Comparison of ENCODE assay signal across 17 cellular contexts in genomic region chr11:34641456-34641855, GRCh38. TPM values are rescaled to one million over a fixed set of nuclear protein-coding genes. Genes with fewer than 3 reads are reported as not detected.
DNase-seq lines count a peak whose midpoint lies in the region; ATAC-seq and TF ChIP-seq lines count a peak whose summit lies in the region.
"Had no signal": no experiment of that assay in that cellular context is flagged by ENCODE, and none has a peak within 500 bp of the region (broad histone marks: within the 10 kb centered on the region; RNA-seq: fewer than 3 reads in every experiment).

No MANE protein-coding gene starts in this region.

- H3K4me1 ChIP-seq in duodenal mucosa (ENCODE audit: control insufficient read depth in 1 of 2, insufficient read depth in 2 of 2, low read length in 2 of 2) (peaks cover 58 to 66% of the 10 kb centered on the region in 2 donors), mucosa of descending colon (ENCODE audit: low read depth) (peaks cover 20% of the 10 kb centered on the region), upper lobe of right lung (peaks cover 8% of the 10 kb centered on the region)
- H3K4me1 ChIP-seq: BLaER1 treated with 17β-estradiol and CSF1 and Interleukin-3, amounts not matched to agents 10 nM and 100 nM had no signal

- TF ChIP-seq CTCF in mucosa of descending colon (IDR thresholded peaks at IDR 0.05) (no peak), upper lobe of right lung (IDR thresholded peaks at IDR 0.05) (no peak), GM10248 (IDR thresholded peaks at IDR 0.05; ENCODE audit: control extremely low read depth, extremely low read depth, low read depth, missing control alignments) (no peak)

- H3K36me3 ChIP-seq in duodenal mucosa (ENCODE audit: control insufficient read depth in 1 of 2, insufficient read depth in 2 of 2, low read length in 2 of 2), result peaks cover 0 to 21% of the 10 kb centered on the region in 2 donors
- no peaks in the 10 kb centered on the region for H3K36me3 ChIP-seq in mucosa of descending colon (ENCODE audit: low read depth)
- no peaks in the 10 kb centered on the region for H3K36me3 ChIP-seq in upper lobe of right lung
- H3K36me3 ChIP-seq: BLaER1 treated with 17β-estradiol and CSF1 and Interleukin-3, amounts not matched to agents 10 nM and 100 nM had no signal

- H3K9ac ChIP-seq in duodenal mucosa (ENCODE audit: low read depth in 1 of 2, low read length in 2 of 2), result peak overlapping the region; percentile 41 to 52
- H3K9ac ChIP-seq: BLaER1 treated with 17β-estradiol and CSF1 and Interleukin-3, amounts not matched to agents 10 nM and 100 nM had no signal

- intact Hi-C loops in mucosa of descending colon (cut with DNase I, micrococcal nuclease) (loop anchor here in 1 of 2 donors (10.0 kb wide), 1 partner anchor 57 kb away; no protein-coding TSS in a partner anchor), upper lobe of right lung (cut with DNase I) (no loop called here)

- H3K27me3 ChIP-seq in duodenal mucosa (ENCODE audit: control insufficient read depth in 1 of 2, insufficient read depth in 2 of 2, low read length in 2 of 2) (no peaks in the 10 kb centered on the region), upper lobe of right lung (no peaks in the 10 kb centered on the region)
- H3K27me3 ChIP-seq: BLaER1 treated with 17β-estradiol and CSF1 and Interleukin-3, amounts not matched to agents 10 nM and 100 nM had no signal

- H3K4me3 ChIP-seq in duodenal mucosa (ENCODE audit: low read depth in 1 of 2, low read length in 2 of 2) (peak overlapping the region in 1 of 2 donors; percentile 34), mucosa of descending colon (no peak overlapping the region), upper lobe of right lung (no peak overlapping the region)
- H3K4me3 ChIP-seq: BLaER1 treated with 17β-estradiol and CSF1 and Interleukin-3, amounts not matched to agents 10 nM and 100 nM had no signal

- peak overlapping the region; percentile 77 for H3K27ac ChIP-seq in duodenal mucosa (ENCODE audit: low read depth, low read length)
- H3K27ac ChIP-seq in upper lobe of right lung, result peak overlapping the region; percentile 70
- H3K27ac ChIP-seq: BLaER1 treated with 17β-estradiol and CSF1 and Interleukin-3, amounts not matched to agents 10 nM and 100 nM had no signal

- POLR2A ChIA-PET in GM10248 (lab: Yijun Ruan, JAX), result no interaction called here

- CTCF ChIA-PET in GM10248 (lab: Yijun Ruan, JAX), result interaction anchor here (1.4 to 2.2 kb wide), 4 partner anchors 8 to 35 kb away, joined by 4 to 10 read pairs (median 4); no protein-coding TSS in a partner anchor

- H3K9me3 ChIP-seq in duodenal mucosa (ENCODE audit: control insufficient read depth in 1 of 2, low read length in 2 of 2) (no peaks in the 10 kb centered on the region), mucosa of descending colon (no peaks in the 10 kb centered on the region), upper lobe of right lung (no peaks in the 10 kb centered on the region)
- H3K9me3 ChIP-seq: BLaER1 treated with 17β-estradiol and CSF1 and Interleukin-3, amounts not matched to agents 10 nM and 100 nM had no signal

- DNase-seq in NOMO-1 treated with DMSO at 0.1 percent for 48 hours (lab: John Stamatoyannopoulos, UW; ENCODE audit: unreplicated experiment), result peak; percentile 19
- peak in 1 of 3 donors; percentile 72 for DNase-seq in mucosa of descending colon
- no peak for DNase-seq in upper lobe of right lung
- DNase-seq in COLO668 (lab: John Stamatoyannopoulos, UW; ENCODE audit: unreplicated experiment), result no peak
- DNase-seq in GM10248 (ENCODE audit: extremely low spot score), result no peak
- no peak for DNase-seq in D341Med (ENCODE audit: low spot score)
- DNase-seq: amygdala; cerebellar nuclear complex; HFFc6; NK-92 treated with Interleukin-12 subunit alpha and Interleukin-12 subunit beta, amount 100 ng/mL, for 24 hours; right cardiac atrium; stimulated activated CD4-positive, alpha-beta T cell treated with anti-CD3 and anti-CD28 coated beads, Interleukin-1b, Interleukin-23, amount 100 ng/mL, for 48 hours; T-helper 2 cell had no signal

- peak; percentile 48 for ATAC-seq in mucosa of descending colon
- no peak for ATAC-seq in upper lobe of right lung
- ATAC-seq: activated CD4-positive, CD25-positive, alpha-beta regulatory T cell treated with anti-CD3 and anti-CD28 coated beads, Interleukin-2, amount 50 U/mL, for 24 hours; right cardiac atrium had no signal

RNA-seq across cellular contexts. Expression of gene EHF, which starts 20.6 kb away (rescaled TPM):
- 100 to 1,000 TPM; 125 to 372 (median 259) TPM for total RNA-seq in mucosa of descending colon
- total RNA-seq in upper lobe of right lung, result 36.4 TPM
- total RNA-seq: activated T-helper 2 cell treated with anti-CD3 and anti-CD28 coated beads, Interferon-gamma antibody, Interleukin-2, Interleukin-4, amounts not matched to agents 10 μg/mL and 5 μg/mL and 100 μg/mL, durations not matched to agents 14 hours and 24 hours and 36 hours had no signal
